ENCODE assay signal across 9 cellular contexts in genomic region chr11:13463779-13464290, GRCh38. TPM values are rescaled to one million over a fixed set of nuclear protein-coding genes. Genes with fewer than 3 reads are reported as not detected.
A peak's percentile ranks its signal among the peaks of the same experiment; 100 is the strongest.
DNase-seq lines count a peak whose midpoint lies in the region; ATAC-seq and TF ChIP-seq lines count a peak whose summit lies in the region.
"Had no signal": no experiment of that assay in that cellular context is flagged by ENCODE, and none has a peak within 500 bp of the region (broad histone marks: within the 10 kb centered on the region; RNA-seq: fewer than 3 reads in every experiment).

No MANE protein-coding gene starts in this region.

- peaks cover 42% of the 10 kb centered on the region for H3K79me2 ChIP-seq in PC-3 (ENCODE audit: low read length)

- intact Hi-C loops in PC-3 (cut with micrococcal nuclease), result loop anchor here (10.0 kb wide), 1 partner anchor 201 kb away; the partner anchor contains the start of gene FAR1

- ATAC-seq in PC-3 (peak; percentile 6; the same call in 1 of the 2 replicates), GM19455 (IDR thresholded peaks at IDR 0.05; ENCODE audit: unreplicated experiment) (no peak)

- no peaks in the 10 kb centered on the region for H3K9me3 ChIP-seq in PC-3 (ENCODE audit: low read length)
- H3K9me3 ChIP-seq in esophagus (ENCODE audit: control insufficient read depth in 2 of 2, insufficient read depth in 1 of 2, low read depth in 1 of 2, low read length in 1 of 2), result no peaks in the 10 kb centered on the region

- H3K27ac ChIP-seq in PC-3 (ENCODE audit: low read length) (peak overlapping the region; percentile 67), esophagus (ENCODE audit: low read depth in 2 of 2, low read length in 1 of 2) (peak overlapping the region; percentile 93 to 94)

- H3K4me1 ChIP-seq in PC-3 (ENCODE audit: insufficient read depth, low read length) (peaks cover 16% of the 10 kb centered on the region), esophagus (ENCODE audit: control insufficient read depth in 2 of 2, insufficient read depth in 2 of 2, low read length in 1 of 2) (no peaks in the 10 kb centered on the region)

- no peaks in the 10 kb centered on the region for H3F3A ChIP-seq in PC-3 (ENCODE audit: low read length, unreplicated experiment)

- DNase-seq in NCI-H146 treated with DMSO at 0.1 percent for 48 hours (lab: John Stamatoyannopoulos, UW; ENCODE audit: unreplicated experiment) (peak; percentile 51), NCI-H146 (lab: John Stamatoyannopoulos, UW) (no peak), PC-3 (no peak), retinal pigment epithelial cell (ENCODE audit: low read depth) (no peak), SHP77 (lab: John Stamatoyannopoulos, UW) (no peak), NCI-H446 treated with DMSO at 0.1 percent for 48 hours (lab: John Stamatoyannopoulos, UW) (no peak)

- H3K4me3 ChIP-seq in PC-3 (ENCODE audit: low read length) (peak overlapping the region; percentile 92), esophagus (ENCODE audit: low read depth in 1 of 2, low read length in 2 of 2) (peak overlapping the region; percentile 90 to 95), retinal pigment epithelial cell (ENCODE audit: low read length) (peak overlapping the region; percentile 90)

- no peak for TF ChIP-seq CTCF in PC-3 (conservative IDR thresholded peaks at IDR 0.05; ENCODE audit: low read depth, low read length)
- no peak for TF ChIP-seq CTCF in retinal pigment epithelial cell (conservative IDR thresholded peaks at IDR 0.05; ENCODE audit: low read depth, low read length)

- peak overlapping the region; percentile 83 for H3K4me2 ChIP-seq in PC-3 (ENCODE audit: low read length)

- 30 to 31% methylated on average over 12 of the region's 12 CpGs for WGBS in esophagus, 2 donors

- H3K36me3 ChIP-seq in PC-3 (ENCODE audit: low read depth, low read length) (0 out of 2 replicates have a peak, but pooled peaks cover 4% of the 10 kb centered on the region), esophagus (ENCODE audit: control insufficient read depth in 2 of 2, insufficient read depth in 2 of 2, low read length in 1 of 2) (no peaks in the 10 kb centered on the region)

- POLR2A ChIA-PET in PC-3 (lab: Charles Lee; ENCODE audit: unreplicated experiment), result no interaction called here

- peak overlapping the region; percentile 96 for H3K9ac ChIP-seq in PC-3 (ENCODE audit: low read length)

- no TSS peak for BruUV-seq in PC-3 (replicated peaks; lab: Mats Ljungman, UMichigan)

- no peaks in the 10 kb centered on the region for H3K27me3 ChIP-seq in PC-3 (ENCODE audit: low read length)
- no peaks in the 10 kb centered on the region for H3K27me3 ChIP-seq in esophagus (ENCODE audit: control insufficient read depth in 1 of 2, insufficient read depth in 2 of 2, low read length in 2 of 2)

- peak overlapping the region; percentile 99 for H2AFZ ChIP-seq in PC-3 (ENCODE audit: low read length)

- CTCF ChIA-PET in PC-3 (lab: Charles Lee), result no interaction called here

- H4K20me1 ChIP-seq in PC-3 (ENCODE audit: low read length), result no peaks in the 10 kb centered on the region

- no peaks in the 10 kb centered on the region for H3K9me2 ChIP-seq in PC-3 (replicated peaks; ENCODE audit: low read length)

RNA-seq across cellular contexts. Expression of gene BTBD10, which starts 0.8 kb away (rescaled TPM):
- 30.2 and 32.5 TPM in 2 replicates for total RNA-seq in PC-3 (2014; rRNA removed)
- 10 to 100 TPM; 16.1 to 24.9 TPM for polyA plus RNA-seq in esophagus

RNA-seq across cellular contexts. Expression of gene PTH, which starts 32.0 kb away (rescaled TPM):
- total RNA-seq in PC-3 (2014; rRNA removed), result not detected in 2 replicates
- polyA plus RNA-seq in esophagus, result not detected
- total RNA-seq: temporal lobe had no signal
